Comparison of ENCODE assay signal across 22 cellular contexts in genomic region chr5:108366500-108366899, GRCh38. TPM values are rescaled to one million over a fixed set of nuclear protein-coding genes. Genes with fewer than 3 reads are reported as not detected.
A peak's percentile ranks its signal among the peaks of the same experiment; 100 is the strongest.
DNase-seq lines count a peak whose midpoint lies in the region; ATAC-seq and TF ChIP-seq lines count a peak whose summit lies in the region.
"Had no signal": no experiment of that assay in that cellular context is flagged by ENCODE, and none has a peak within 500 bp of the region (broad histone marks: within the 10 kb centered on the region; RNA-seq: fewer than 3 reads in every experiment).

No MANE protein-coding gene starts in this region.

- in situ Hi-C loops in Panc1 (cut with HindIII; ENCODE audit: low pct_unique_long_range_greater_than_20kb, low sequenced_read_pairs), result no loop called here

- intact Hi-C loops in Right ventricle myocardium inferior (cut with DNase I) (no loop called here), Panc1 (cut with micrococcal nuclease; ENCODE audit: unreplicated experiment) (no loop called here)

- TF ChIP-seq CTCF in cardiac muscle cell (IDR thresholded peaks at IDR 0.05; ENCODE audit: low read depth, low read length) (no peak), Panc1 (IDR thresholded peaks at IDR 0.05) (no peak), nephron (IDR thresholded peaks at IDR 0.05; ENCODE audit: unreplicated experiment in 3 of 3) (no peak)

- CTCF ChIA-PET in Panc1 (lab: Charles Lee), result no interaction called here

- peaks cover 9% of the 10 kb centered on the region for H3K36me3 Mint-ChIP-seq in nephron (ENCODE audit: low read depth)

- H3K27me3 Mint-ChIP-seq in nephron (ENCODE audit: low read depth), result no peaks in the 10 kb centered on the region

- H3K9me3 Mint-ChIP-seq in nephron, result peaks cover 4% of the 10 kb centered on the region
- H3K9me3 Mint-ChIP-seq: CD8-positive, alpha-beta T cell had no signal

- H3K4me1 ChIP-seq in cardiac muscle cell (ENCODE audit: low read depth) (no peaks in the 10 kb centered on the region), Panc1 (ENCODE audit: control insufficient read depth, insufficient read depth, low read length) (no peaks in the 10 kb centered on the region; the same call in 1 of the 2 replicates), skeletal muscle tissue (ENCODE audit: control insufficient read depth in 3 of 3, insufficient read depth in 3 of 3, low read length in 3 of 3) (peaks cover 3 to 8% (median 4%) of the 10 kb centered on the region in 3 donors)

- H3K36me3 ChIP-seq in cardiac muscle cell (peaks cover 9% of the 10 kb centered on the region), Panc1 (ENCODE audit: control insufficient read depth, insufficient read depth, low read length) (no peaks in the 10 kb centered on the region; the same call in 1 of the 2 replicates), skeletal muscle tissue (ENCODE audit: control insufficient read depth in 3 of 3, insufficient read depth in 3 of 3, low read length in 3 of 3) (peaks cover 0 to 2% (median 2%) of the 10 kb centered on the region in 3 donors)

- no peak overlapping the region for H3K4me3 Mint-ChIP-seq in nephron
- H3K4me3 Mint-ChIP-seq: CD8-positive, alpha-beta T cell had no signal

- POLR2A ChIA-PET in Panc1 (lab: Charles Lee), result no interaction called here

- H3K4me1 Mint-ChIP-seq in nephron, result peaks cover 13% of the 10 kb centered on the region

- peak overlapping the region in 2 of 3 experiments; percentile 8 to 78 for H3K27ac Mint-ChIP-seq in nephron
- H3K27ac Mint-ChIP-seq: CD8-positive, alpha-beta T cell had no signal

- H3K4me3 ChIP-seq in cardiac muscle cell, result no peak overlapping the region
- no peak overlapping the region for H3K4me3 ChIP-seq in Panc1 (ENCODE audit: low read depth in 2 of 2, low read length in 2 of 2)
- no peak overlapping the region for H3K4me3 ChIP-seq in skeletal muscle tissue (ENCODE audit: low read length in 3 of 3)
- H3K4me3 ChIP-seq: PC-9 had no signal

- H3K27me3 ChIP-seq in cardiac muscle cell (no peaks in the 10 kb centered on the region), Panc1 (ENCODE audit: control insufficient read depth, insufficient read depth, low read length) (no peaks in the 10 kb centered on the region), skeletal muscle tissue (ENCODE audit: control insufficient read depth in 3 of 3, insufficient read depth in 3 of 3, low read length in 3 of 3) (no peaks in the 10 kb centered on the region)

- H3K9ac ChIP-seq in skeletal muscle tissue (ENCODE audit: low read depth in 1 of 3, low read length in 3 of 3), result no peak overlapping the region

- DNase-seq in cardiac muscle cell (ENCODE audit: low read depth in 1 of 2, low spot score in 1 of 2) (no peak), Right ventricle myocardium inferior (ENCODE audit: missing footprints) (no peak), Panc1 (ENCODE audit: low read depth, low spot score) (no peak), pons (ENCODE audit: low spot score) (no peak)
- DNase-seq in stimulated activated CD8-positive, alpha-beta memory T cell treated with anti-CD3 and anti-CD28 coated beads, Interleukin-4, amount 100 ng/mL, for 48 hours, result no peak
- DNase-seq: AML-193; C1 segment of cervical spinal cord; Calu3; CD8-positive, alpha-beta T cell; GOT3; HCEC 1CT; NCI-H1105; NCI-H146; NCI-H2029; NCI-H2227 treated with DMSO at 0.1 percent for 48 hours; NCI-H510A treated with DMSO at 0.1 percent for 48 hours; NCI-H748 treated with DMSO at 0.1 percent for 48 hours; PC-9 had no signal

- ATAC-seq in Right ventricle myocardium inferior (no peak), Panc1 (no peak), GM19023 (IDR thresholded peaks at IDR 0.05; ENCODE audit: unreplicated experiment) (no peak)
- ATAC-seq: CD8-positive, alpha-beta T cell had no signal

- peak overlapping the region; percentile 7 for H3K27ac ChIP-seq in cardiac muscle cell
- peak overlapping the region; percentile 29; the same call in 1 of the 2 replicates for H3K27ac ChIP-seq in Panc1 (ENCODE audit: low read length)
- peak overlapping the region; percentile 32 for H3K27ac ChIP-seq in skeletal muscle tissue (ENCODE audit: low read depth, low read length)
- H3K27ac ChIP-seq: PC-9, RWPE1 had no signal

- H3K9me3 ChIP-seq in cardiac muscle cell (ENCODE audit: low read depth), result no peaks in the 10 kb centered on the region
- no peaks in the 10 kb centered on the region for H3K9me3 ChIP-seq in Panc1 (ENCODE audit: control insufficient read depth, insufficient read depth, low read depth, low read length)
- no peaks in the 10 kb centered on the region for H3K9me3 ChIP-seq in skeletal muscle tissue (ENCODE audit: control insufficient read depth in 3 of 3, low read length in 3 of 3)

- no TSS peak for BruUV-seq in Panc1 (replicated peaks; lab: Mats Ljungman, UMichigan)

RNA-seq across cellular contexts. Expression of gene FBXL17, which starts 15.4 kb away (rescaled TPM):
- 20.7 and 22.9 TPM in 2 replicates for total RNA-seq in cardiac muscle cell
- polyA plus RNA-seq in cardiac muscle cell, result 18.3 and 19.0 TPM in 2 replicates
- total RNA-seq in Right ventricle myocardium inferior, result 43.6 TPM
- total RNA-seq in Panc1 (2021; ENCODE audit: unreplicated experiment), result 17.4 TPM
- 14.4 TPM for polyA plus RNA-seq in Panc1 (2012; ENCODE audit: insufficient read length)
- 22.4 TPM for total RNA-seq in skeletal muscle tissue
